15 cellular contexts compared by ENCODE assay signal in the genomic region with DNA sequence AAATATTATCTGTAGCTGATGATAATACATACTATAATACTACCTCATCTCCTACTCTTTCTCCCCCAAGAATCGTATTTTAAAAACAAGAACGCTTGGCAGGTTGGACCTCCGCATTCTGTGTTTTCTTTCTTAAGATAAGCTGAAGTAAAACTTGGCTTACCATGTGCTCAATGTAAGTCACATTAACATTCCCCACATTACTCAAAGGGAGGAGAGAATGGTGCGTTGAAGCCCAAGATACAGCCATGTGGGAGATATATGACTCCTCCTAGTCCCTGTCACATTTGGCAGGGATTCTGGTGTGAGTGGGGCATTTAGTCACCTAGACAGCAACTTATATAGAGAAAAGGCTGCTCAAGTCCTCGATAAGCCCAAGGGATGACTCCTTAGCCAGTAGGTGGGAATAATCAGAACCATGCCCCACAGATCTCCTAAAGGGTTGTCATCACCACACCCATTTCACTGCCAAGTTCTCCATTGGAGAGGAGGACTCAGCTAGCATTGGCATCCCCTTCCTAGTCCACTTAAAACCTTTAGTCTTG. TPM values are rescaled to one million over a fixed set of nuclear protein-coding genes. Genes with fewer than 3 reads are reported as not detected.
DNase-seq lines count a peak whose midpoint lies in the region; ATAC-seq, FAIRE-seq and TF ChIP-seq lines count a peak whose summit lies in the region.
"Had no signal": no experiment of that assay in that cellular context is flagged by ENCODE, and none has a peak within 500 bp of the region (broad histone marks: within the 10 kb centered on the region; RNA-seq: fewer than 3 reads in every experiment).

No MANE protein-coding gene starts in this region.

- peaks cover 31% of the 10 kb centered on the region for H3K27me3 Mint-ChIP-seq in activated CD4-positive, alpha-beta memory T cell treated with anti-CD3 and anti-CD28 coated beads, Interleukin-2, amount 10 ng/mL, durations not matched to agents 7 days and 5 days
- H3K27me3 Mint-ChIP-seq in activated CD4-positive, alpha-beta memory T cell treated with anti-CD3 and anti-CD28 coated beads for 36 hours = peaks cover 45% of the 10 kb centered on the region

- FAIRE-seq in endothelial cell of umbilical vein (lab: Jason Lieb, UNC) = no peak
- FAIRE-seq: A204.1 had no signal

- H3K9me3 ChIP-seq in endothelial cell of umbilical vein (replicated peaks; ENCODE audit: control insufficient read depth, insufficient read depth, low read length) (no peaks in the 10 kb centered on the region), osteoblast (ENCODE audit: low read depth, low read length) (no peaks in the 10 kb centered on the region), uterus (no peaks in the 10 kb centered on the region)

- H3K4me3 Mint-ChIP-seq in activated CD4-positive, alpha-beta memory T cell treated with anti-CD3 and anti-CD28 coated beads, Interleukin-2, amount 10 ng/mL, durations not matched to agents 7 days and 5 days = no peak overlapping the region
- no peak overlapping the region for H3K4me3 Mint-ChIP-seq in activated CD4-positive, alpha-beta memory T cell treated with anti-CD3 and anti-CD28 coated beads for 36 hours
- H3K4me3 Mint-ChIP-seq: CD4-positive, alpha-beta memory T cell had no signal

- H3K27ac ChIP-seq in endothelial cell of umbilical vein (ENCODE audit: insufficient read depth, low read depth, low read length) (peak overlapping the region; percentile 96), osteoblast (ENCODE audit: low read depth, low read length) (peak overlapping the region; percentile 82), uterus (peak overlapping the region; percentile 91 to 94)

- H3K36me3 ChIP-seq in endothelial cell of umbilical vein (ENCODE audit: control insufficient read depth in 2 of 2, extremely low read depth in 1 of 2, insufficient read depth in 2 of 2, low read length in 2 of 2) = peaks cover 10 to 17% of the 10 kb centered on the region in 2 experiments
- H3K36me3 ChIP-seq in osteoblast (ENCODE audit: insufficient read depth, low read length) = peaks cover 17% of the 10 kb centered on the region
- H3K36me3 ChIP-seq in uterus = no peaks in the 10 kb centered on the region

- CTCF ChIA-PET in activated CD4-positive, alpha-beta memory T cell treated with anti-CD3 and anti-CD28 coated beads, Interleukin-2, amount 10 ng/mL, durations not matched to agents 7 days and 5 days (lab: Charles Lee) = interaction anchor here (0.6 to 1.2 kb wide), 3 partner anchors 65 to 348 kb away, joined by 3 to 4 read pairs (median 4); no protein-coding TSS in a partner anchor
- CTCF ChIA-PET in activated CD4-positive, alpha-beta memory T cell treated with anti-CD3 and anti-CD28 coated beads for 36 hours (lab: Charles Lee) = interaction anchor here (1.0 to 1.8 kb wide), 2 partner anchors 196 to 212 kb away, joined by 3 to 4 read pairs; no protein-coding TSS in a partner anchor
- CTCF ChIA-PET in endothelial cell of umbilical vein (lab: Charles Lee) = interaction anchor here (0.7 to 6.1 kb wide), 5 partner anchors 9 to 355 kb away, joined by 3 to 40 read pairs (median 3); partner anchors contain the start of gene ME3

- dilution Hi-C loops in endothelial cell of umbilical vein (cut with MboI; ENCODE audit: extremely low pct_ligation_motif_present, low sequenced_read_pairs) = no loop called here

- no peaks in the 10 kb centered on the region for H4K20me1 ChIP-seq in endothelial cell of umbilical vein (replicated peaks; ENCODE audit: control insufficient read depth, extremely low read depth, insufficient read depth, low read length)
- peaks cover 27% of the 10 kb centered on the region for H4K20me1 ChIP-seq in osteoblast (ENCODE audit: insufficient read depth, low read length)

- BruUV-seq in endothelial cell of umbilical vein (replicated peaks; lab: Mats Ljungman, UMichigan) = no TSS peak

- H3K27me3 ChIP-seq in endothelial cell of umbilical vein (ENCODE audit: control insufficient read depth in 2 of 2, insufficient read depth in 2 of 2, low read length in 2 of 2) = no peaks in the 10 kb centered on the region
- no peaks in the 10 kb centered on the region for H3K27me3 ChIP-seq in osteoblast (ENCODE audit: insufficient read depth, low read length)
- H3K27me3 ChIP-seq in uterus = no peaks in the 10 kb centered on the region

- H3K4me1 ChIP-seq in endothelial cell of umbilical vein (ENCODE audit: control insufficient read depth, extremely low read depth, insufficient read depth, low read length) (peaks cover 56% of the 10 kb centered on the region), osteoblast (ENCODE audit: insufficient read depth, low read length) (peaks cover 50% of the 10 kb centered on the region), uterus (peaks cover 0 to 14% of the 10 kb centered on the region in 2 donors)

- no peaks in the 10 kb centered on the region for H3K9me1 ChIP-seq in endothelial cell of umbilical vein (replicated peaks; ENCODE audit: control insufficient read depth, extremely low read depth, insufficient read depth, low read length)

- H2AFZ ChIP-seq in endothelial cell of umbilical vein (ENCODE audit: low read depth, low read length) (no peak overlapping the region), osteoblast (ENCODE audit: low read length) (no peak overlapping the region)

- no peak for ATAC-seq in GM21423 (IDR thresholded peaks at IDR 0.05; ENCODE audit: unreplicated experiment)
- no peak for ATAC-seq in HG02678 (IDR thresholded peaks at IDR 0.05; ENCODE audit: unreplicated experiment)

- H3K4me2 ChIP-seq in endothelial cell of umbilical vein (ENCODE audit: insufficient read depth, low read length) (peak overlapping the region; percentile 100), osteoblast (ENCODE audit: insufficient read depth, low read length) (peak overlapping the region; percentile 92)

- no peak for DNase-seq in activated CD4-positive, alpha-beta memory T cell treated with anti-CD3 and anti-CD28 coated beads, Interleukin-2, amount 10 ng/mL, durations not matched to agents 7 days and 5 days
- DNase-seq in activated CD4-positive, alpha-beta memory T cell treated with anti-CD3 and anti-CD28 coated beads for 36 hours = no peak
- DNase-seq in endothelial cell of umbilical vein (ENCODE audit: low read depth, low spot score) (no peak), osteoblast (ENCODE audit: insufficient read length, low spot score, missing footprints) (no peak), uterus (no peak), NCI-H2029 treated with DMSO at 0.1 percent for 48 hours (lab: John Stamatoyannopoulos, UW) (no peak)
- DNase-seq: activated effector memory CD4-positive, alpha-beta T cell treated with anti-CD3 and anti-CD28 coated beads, Interleukin-2, amount 50 U/mL, for 16 hours; anterior cingulate cortex; CD4-positive, alpha-beta memory T cell; EL; GOT3; NCI-H446 had no signal

- POLR2A ChIA-PET in activated CD4-positive, alpha-beta memory T cell treated with anti-CD3 and anti-CD28 coated beads, Interleukin-2, amount 10 ng/mL, durations not matched to agents 7 days and 5 days (lab: Charles Lee) = interaction anchor here (1.4 kb wide), 1 partner anchor 13 kb away, joined by 4 read pairs; no protein-coding TSS in a partner anchor
- POLR2A ChIA-PET in activated CD4-positive, alpha-beta memory T cell treated with anti-CD3 and anti-CD28 coated beads for 36 hours (lab: Charles Lee) = no interaction called here
- POLR2A ChIA-PET in endothelial cell of umbilical vein (lab: Charles Lee) = no interaction called here

- H3K9ac ChIP-seq in endothelial cell of umbilical vein (replicated peaks; ENCODE audit: extremely low read depth, insufficient read depth, low read length) = no peak overlapping the region

- TF ChIP-seq POLR2A in endothelial cell of umbilical vein (IDR thresholded peaks at IDR 0.05; ENCODE audit: low read depth, low read length) (no peak), uterus (IDR thresholded peaks at IDR 0.05) (no peak)

- no peak overlapping the region for H3K4me3 ChIP-seq in endothelial cell of umbilical vein (replicated peaks in 1 of 3; ENCODE audit: insufficient read depth in 1 of 3, low read depth in 1 of 3, low read length in 3 of 3)
- H3K4me3 ChIP-seq in osteoblast (ENCODE audit: insufficient read depth, low read length) = peak overlapping the region; percentile 9
- no peak overlapping the region for H3K4me3 ChIP-seq in uterus

- H3K27ac Mint-ChIP-seq in activated CD4-positive, alpha-beta memory T cell treated with anti-CD3 and anti-CD28 coated beads, Interleukin-2, amount 10 ng/mL, durations not matched to agents 7 days and 5 days = peak overlapping the region; percentile 84
- H3K27ac Mint-ChIP-seq in activated CD4-positive, alpha-beta memory T cell treated with anti-CD3 and anti-CD28 coated beads for 36 hours = no peak overlapping the region

- H3K36me3 Mint-ChIP-seq in activated CD4-positive, alpha-beta memory T cell treated with anti-CD3 and anti-CD28 coated beads, Interleukin-2, amount 10 ng/mL, durations not matched to agents 7 days and 5 days (ENCODE audit: low read depth) = peaks cover 7% of the 10 kb centered on the region
- H3K36me3 Mint-ChIP-seq in activated CD4-positive, alpha-beta memory T cell treated with anti-CD3 and anti-CD28 coated beads for 36 hours = no peaks in the 10 kb centered on the region
- H3K36me3 Mint-ChIP-seq: CD4-positive, alpha-beta memory T cell had no signal

- intact Hi-C loops in activated CD4-positive, alpha-beta memory T cell treated with anti-CD3 and anti-CD28 coated beads for 36 hours (cut with micrococcal nuclease) = loop anchor here (5.0 to 10.0 kb wide), 4 partner anchors 580 to 1530 kb away; partner anchors contain the start of genes CCDC83 and CTSC
- intact Hi-C loops in endothelial cell of umbilical vein (cut with micrococcal nuclease) = loop anchor here (5.0 kb wide), 2 partner anchors 112 to 213 kb away; no protein-coding TSS in a partner anchor
- intact Hi-C loops in uterus (cut with DNase I; ENCODE audit: low total_unique reads) = loop anchor here (10.0 kb wide), 1 partner anchor 200 kb away; no protein-coding TSS in a partner anchor

- H3K79me2 ChIP-seq in endothelial cell of umbilical vein (ENCODE audit: control insufficient read depth, insufficient read depth, low read length) (peaks cover 97% of the 10 kb centered on the region), osteoblast (ENCODE audit: insufficient read depth, low read length) (peaks cover 83% of the 10 kb centered on the region)

- H3K9me3 Mint-ChIP-seq in activated CD4-positive, alpha-beta memory T cell treated with anti-CD3 and anti-CD28 coated beads, Interleukin-2, amount 10 ng/mL, durations not matched to agents 7 days and 5 days = peaks cover 2% of the 10 kb centered on the region
- no peaks in the 10 kb centered on the region for H3K9me3 Mint-ChIP-seq in activated CD4-positive, alpha-beta memory T cell treated with anti-CD3 and anti-CD28 coated beads for 36 hours

- peaks cover 64% of the 10 kb centered on the region for H3K4me1 Mint-ChIP-seq in activated CD4-positive, alpha-beta memory T cell treated with anti-CD3 and anti-CD28 coated beads, Interleukin-2, amount 10 ng/mL, durations not matched to agents 7 days and 5 days
- H3K4me1 Mint-ChIP-seq in activated CD4-positive, alpha-beta memory T cell treated with anti-CD3 and anti-CD28 coated beads for 36 hours (ENCODE audit: low read depth) = peaks cover 57% of the 10 kb centered on the region

- TF ChIP-seq CTCF in endothelial cell of umbilical vein (IDR thresholded peaks at IDR 0.05; ENCODE audit: extremely low read depth in 1 of 2, insufficient read depth in 1 of 2, low read depth in 1 of 2, low read length in 2 of 2) (no peak), osteoblast (IDR thresholded peaks at IDR 0.05; ENCODE audit: extremely low read depth, low read depth, low read length) (no peak), uterus (IDR thresholded peaks at IDR 0.05) (no peak)

RNA-seq across cellular contexts. Expression of gene PRSS23, which starts 4.6 kb away (rescaled TPM):
- 1 to 10 TPM; 4.0 TPM for total RNA-seq in activated CD4-positive, alpha-beta memory T cell treated with anti-CD3 and anti-CD28 coated beads, Interleukin-2, amount 10 ng/mL, durations not matched to agents 7 days and 5 days
- total RNA-seq in activated CD4-positive, alpha-beta memory T cell treated with anti-CD3 and anti-CD28 coated beads for 36 hours = 1 to 10 TPM; 1.9 to 2.3 TPM
- total RNA-seq in endothelial cell of umbilical vein (240 and 278 TPM in 2 replicates), osteoblast (826 and 895 TPM in 2 replicates), uterus (100 to 1,000 TPM in 2 of 4 donors, 10 to 100 TPM in 2; 28.8 to 126 (median 106) TPM)
- 146 and 161 TPM in 2 replicates for polyA plus RNA-seq in endothelial cell of umbilical vein
- polyA plus RNA-seq in endothelial cell of umbilical vein (2011; cell fraction: cytosol; rRNA removed) = 203 and 208 TPM in 2 replicates
- polyA plus RNA-seq in endothelial cell of umbilical vein (2011; cell fraction: nucleus; rRNA removed) = 125 and 127 TPM in 2 replicates
- 434 and 459 TPM in 2 replicates for polyA plus RNA-seq in endothelial cell of umbilical vein (2012)
- polyA minus RNA-seq in endothelial cell of umbilical vein = 298 and 340 TPM in 2 replicates
- polyA minus RNA-seq in endothelial cell of umbilical vein (2011; cell fraction: cytosol; rRNA and poly(A)+ RNA removed) = 250 TPM
- polyA minus RNA-seq in endothelial cell of umbilical vein (2011; cell fraction: nucleus; rRNA and poly(A)+ RNA removed) = 104 and 133 TPM in 2 replicates
- total RNA-seq: CD4-positive, alpha-beta memory T cell had no signal

Comparison
In these comparisons a context has a peak if more than half of its experiments do, and no peak if none do; other contexts are left out.
1. RNA of gene PRSS23, which starts 4.6 kb away (total RNA-seq): 826 to 895 TPM in osteoblast, 240 to 278 TPM in endothelial cell of umbilical vein and 28.8 to 126 TPM in uterus; 4.0 TPM in activated CD4-positive, alpha-beta memory T cell treated with anti-CD3 and anti-CD28 coated beads, Interleukin-2, amount 10 ng/mL, durations not matched to agents 7 days and 5 days and 1.9 to 2.3 TPM in activated CD4-positive, alpha-beta memory T cell treated with anti-CD3 and anti-CD28 coated beads for 36 hours; every median in the first group is over 4 times any median in the second.
2. Peak in every context shown above with its lines, with median percentiles within 50 percentile points of each other: H3K27ac ChIP-seq.